9 cellular contexts compared by ENCODE assay signal in genomic region chr1:107776898-107777663, GRCh38.
DNase-seq lines count a peak whose midpoint lies in the region; ATAC-seq and TF ChIP-seq lines count a peak whose summit lies in the region.
"Had no signal": no experiment of that assay in that cellular context is flagged by ENCODE, and none has a peak within 500 bp of the region (broad histone marks: within the 10 kb centered on the region; RNA-seq: fewer than 3 reads in every experiment).

No MANE protein-coding gene starts in this region.

- no peak for TF ChIP-seq CTCF in glutamatergic neuron (IDR thresholded peaks at IDR 0.05; ENCODE audit: partially characterized antibody, unreplicated experiment)

- ATAC-seq in GM18868 (IDR thresholded peaks at IDR 0.05; ENCODE audit: unreplicated experiment), result peak; percentile 97
- peak; percentile 95 for ATAC-seq in GM21717 (IDR thresholded peaks at IDR 0.05; ENCODE audit: unreplicated experiment)
- peak; percentile 90 for ATAC-seq in HG03520 (IDR thresholded peaks at IDR 0.05; ENCODE audit: unreplicated experiment)
- ATAC-seq in aorta (ENCODE audit: low FRiP score), result no peak

- H3K27ac ChIP-seq in aorta (ENCODE audit: low read depth in 1 of 2, low read length in 2 of 2), result no peak overlapping the region

- H3K36me3 ChIP-seq in aorta (ENCODE audit: control insufficient read depth in 1 of 2, insufficient read depth in 2 of 2, low read length in 1 of 2) (no peaks in the 10 kb centered on the region), MG63 (no peaks in the 10 kb centered on the region)

- H3K4me1 ChIP-seq in aorta (ENCODE audit: control insufficient read depth in 1 of 2, insufficient read depth in 2 of 2, low read length in 2 of 2), result no peaks in the 10 kb centered on the region

- peaks cover 17% of the 10 kb centered on the region for H3K4me1 Mint-ChIP-seq in glutamatergic neuron (ENCODE audit: low read depth, unreplicated experiment)

- H3K9me3 Mint-ChIP-seq in glutamatergic neuron (ENCODE audit: unreplicated experiment), result no peaks in the 10 kb centered on the region

- no peaks in the 10 kb centered on the region for H3K36me3 Mint-ChIP-seq in glutamatergic neuron (ENCODE audit: unreplicated experiment)

- intact Hi-C loops in aorta (cut with DNase I), result no loop called here

- H3K27me3 Mint-ChIP-seq in glutamatergic neuron (ENCODE audit: unreplicated experiment), result peaks cover 2% of the 10 kb centered on the region

- H3K9me3 ChIP-seq in aorta (ENCODE audit: control insufficient read depth, low read length) (no peaks in the 10 kb centered on the region), MG63 (no peaks in the 10 kb centered on the region)

- H3K27me3 ChIP-seq in aorta (ENCODE audit: control insufficient read depth in 1 of 2, insufficient read depth in 2 of 2, low read length in 1 of 2), result no peaks in the 10 kb centered on the region
- peaks cover 25% of the 10 kb centered on the region for H3K27me3 ChIP-seq in MG63

- H3K4me3 ChIP-seq in aorta (ENCODE audit: low read length in 2 of 2) (no peak overlapping the region), MG63 (no peak overlapping the region)

- H3K4me3 Mint-ChIP-seq in glutamatergic neuron (ENCODE audit: unreplicated experiment), result no peak overlapping the region

- WGBS in aorta, 2 donors, result 72 to 78% methylated on average over 4 of the region's 4 CpGs

- DNase-seq in glutamatergic neuron, result no peak
- DNase-seq in SW480 (ENCODE audit: low spot score), result no peak
- DNase-seq in aorta, result no peak
- DNase-seq in MG63, result no peak
- DNase-seq in Kasumi-1 (lab: John Stamatoyannopoulos, UW), result no peak
- DNase-seq: NCI-H510A treated with DMSO at 0.1 percent for 48 hours had no signal

- peak overlapping the region; percentile 40 for H3K27ac Mint-ChIP-seq in glutamatergic neuron (ENCODE audit: unreplicated experiment)
